ENCODE assay signal across 20 cellular contexts in the genomic region with DNA sequence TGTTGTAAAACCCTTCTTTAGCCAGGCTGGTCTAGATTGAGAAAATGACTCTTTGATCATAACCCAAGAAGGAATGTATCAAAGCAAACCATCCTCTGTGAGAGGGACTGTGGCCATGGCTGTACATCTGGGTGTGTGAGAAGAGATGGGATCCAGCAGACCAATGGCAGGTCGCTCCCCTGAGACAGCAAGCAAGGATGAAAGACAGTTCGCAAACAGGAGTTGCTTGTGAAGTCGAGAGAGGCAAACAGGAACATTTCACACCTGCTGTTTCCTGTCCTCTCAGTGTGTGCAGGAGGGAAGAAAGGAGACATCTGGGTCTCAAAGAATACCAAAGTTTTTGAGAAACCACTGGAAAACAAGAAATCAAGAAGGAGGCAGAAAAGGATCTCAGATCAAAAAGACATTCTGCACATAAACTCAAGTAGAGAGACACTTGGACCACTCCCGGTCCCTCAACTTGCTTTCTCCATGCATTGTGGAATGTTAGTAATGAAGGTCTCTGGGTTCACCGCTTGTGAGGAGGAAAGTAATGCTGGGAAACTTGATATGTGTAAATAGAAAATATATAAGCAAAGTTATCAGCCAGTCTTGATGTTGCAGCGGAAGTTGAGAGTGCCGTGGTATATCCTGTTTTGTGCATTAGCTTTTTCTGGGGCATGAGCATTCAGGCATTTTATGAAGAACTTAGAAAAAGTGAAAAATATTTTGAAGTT.
DNase-seq lines count a peak whose midpoint lies in the region; ATAC-seq and TF ChIP-seq lines count a peak whose summit lies in the region.
"Had no signal": no experiment of that assay in that cellular context is flagged by ENCODE, and none has a peak within 500 bp of the region (broad histone marks: within the 10 kb centered on the region; RNA-seq: fewer than 3 reads in every experiment).

No MANE protein-coding gene starts in this region.

- H3K27me3 ChIP-seq in hepatocyte: no peaks in the 10 kb centered on the region
- H3K27me3 ChIP-seq: suprapubic skin had no signal

- ATAC-seq in activated T-cell treated with anti-CD3 and anti-CD28 coated beads, Interleukin-2, amount 50 U/mL, for 4 hours: no peak
- no peak for ATAC-seq in HG03025 (IDR thresholded peaks at IDR 0.05; ENCODE audit: low FRiP score, unreplicated experiment)
- ATAC-seq: K562, left ventricle myocardium superior had no signal

- H3K36me3 Mint-ChIP-seq in activated T-cell treated with anti-CD3 and anti-CD28 coated beads, Interleukin-2, amount 50 U/mL, for 4 hours (ENCODE audit: insufficient read depth): no peaks in the 10 kb centered on the region
- no peaks in the 10 kb centered on the region for H3K36me3 Mint-ChIP-seq in activated CD4-positive, alpha-beta memory T cell treated with anti-CD3 and anti-CD28 coated beads for 36 hours

- peak overlapping the region; percentile 50 for H3K4me3 Mint-ChIP-seq in activated T-cell treated with anti-CD3 and anti-CD28 coated beads, Interleukin-2, amount 50 U/mL, for 4 hours
- H3K4me3 Mint-ChIP-seq in activated CD4-positive, alpha-beta memory T cell treated with anti-CD3 and anti-CD28 coated beads for 36 hours: no peak overlapping the region
- H3K4me3 Mint-ChIP-seq: activated T-helper 1 cell treated with anti-CD3 and anti-CD28 coated beads, Interleukin-12 subunit alpha, Interleukin-12 subunit beta, Interleukin-2, Interleukin-4 antibody, amounts not matched to agents 30 ng/mL and 10 ng/mL and 1 ng/mL, durations not matched to agents 14 hours and 24 hours and 36 hours; HFFc6 had no signal

- DNase-seq in activated T-cell treated with anti-CD3 and anti-CD28 coated beads, Interleukin-2, amount 50 U/mL, for 4 hours: no peak
- DNase-seq in activated T-cell treated with anti-CD3 and anti-CD28 coated beads, Interleukin-2, amount 50 U/mL, for 1 hour: no peak
- DNase-seq in DMS53 treated with DMSO at 0.1 percent for 48 hours (lab: John Stamatoyannopoulos, UW; ENCODE audit: unreplicated experiment) (peak; percentile 68), NCI-H69 (lab: John Stamatoyannopoulos, UW) (peak; percentile 56), hepatocyte (ENCODE audit: low spot score) (no peak), NCI-H526 (lab: John Stamatoyannopoulos, UW) (no peak)
- DNase-seq in activated CD4-positive, alpha-beta memory T cell treated with anti-CD3 and anti-CD28 coated beads for 36 hours: no peak
- DNase-seq: cerebellar nuclear complex; DMS79; effector CD8-positive, alpha-beta T cell; HFFc6; left ventricle myocardium superior; NCI-H1930; nucleus accumbens; WERI-Rb-1 had no signal

- no peak overlapping the region for H3K4me3 ChIP-seq in hepatocyte
- H3K4me3 ChIP-seq: K562, suprapubic skin had no signal

- H3K9me3 ChIP-seq in hepatocyte (ENCODE audit: low read depth): no peaks in the 10 kb centered on the region
- H3K9me3 ChIP-seq: suprapubic skin had no signal

- H3K27me3 Mint-ChIP-seq in activated T-cell treated with anti-CD3 and anti-CD28 coated beads, Interleukin-2, amount 50 U/mL, for 4 hours (ENCODE audit: low read depth): peaks cover 2% of the 10 kb centered on the region
- peaks cover 2% of the 10 kb centered on the region for H3K27me3 Mint-ChIP-seq in activated CD4-positive, alpha-beta memory T cell treated with anti-CD3 and anti-CD28 coated beads for 36 hours

- peaks cover 26% of the 10 kb centered on the region for H3K4me1 ChIP-seq in hepatocyte (ENCODE audit: insufficient read depth)
- H3K4me1 ChIP-seq: suprapubic skin had no signal

- no peaks in the 10 kb centered on the region for H3K9me3 Mint-ChIP-seq in activated T-cell treated with anti-CD3 and anti-CD28 coated beads, Interleukin-2, amount 50 U/mL, for 4 hours
- H3K9me3 Mint-ChIP-seq in activated CD4-positive, alpha-beta memory T cell treated with anti-CD3 and anti-CD28 coated beads for 36 hours: no peaks in the 10 kb centered on the region
- H3K9me3 Mint-ChIP-seq: activated T-helper 1 cell treated with anti-CD3 and anti-CD28 coated beads, Interleukin-12 subunit alpha, Interleukin-12 subunit beta, Interleukin-2, Interleukin-4 antibody, amounts not matched to agents 30 ng/mL and 10 ng/mL and 1 ng/mL, durations not matched to agents 14 hours and 24 hours and 36 hours; HFFc6 had no signal

- no peak overlapping the region for H3K4me2 ChIP-seq in hepatocyte

- H3K4me1 Mint-ChIP-seq in activated T-cell treated with anti-CD3 and anti-CD28 coated beads, Interleukin-2, amount 50 U/mL, for 4 hours (ENCODE audit: low read depth): peaks cover 11% of the 10 kb centered on the region
- peaks cover 7% of the 10 kb centered on the region for H3K4me1 Mint-ChIP-seq in activated CD4-positive, alpha-beta memory T cell treated with anti-CD3 and anti-CD28 coated beads for 36 hours (ENCODE audit: low read depth)

- no peak overlapping the region for H3K27ac Mint-ChIP-seq in activated CD4-positive, alpha-beta memory T cell treated with anti-CD3 and anti-CD28 coated beads for 36 hours
- H3K27ac Mint-ChIP-seq: activated T-helper 1 cell treated with anti-CD3 and anti-CD28 coated beads, Interleukin-12 subunit alpha, Interleukin-12 subunit beta, Interleukin-2, Interleukin-4 antibody, amounts not matched to agents 30 ng/mL and 10 ng/mL and 1 ng/mL, durations not matched to agents 14 hours and 24 hours and 36 hours; HFFc6 had no signal

- CTCF ChIA-PET in activated CD4-positive, alpha-beta memory T cell treated with anti-CD3 and anti-CD28 coated beads for 36 hours (lab: Charles Lee): no interaction called here

- 63% methylated on average over 7 of the region's 7 CpGs for WGBS in hepatocyte (ENCODE audit: low lambda C conversion rate, missing lambda C conversion rate)

- no peaks in the 10 kb centered on the region for H3K36me3 ChIP-seq in hepatocyte (replicated peaks; ENCODE audit: insufficient read depth, low read depth)
- H3K36me3 ChIP-seq: suprapubic skin, WERI-Rb-1 had no signal

- intact Hi-C loops in activated CD4-positive, alpha-beta memory T cell treated with anti-CD3 and anti-CD28 coated beads for 36 hours (cut with micrococcal nuclease): no loop called here

- H3K79me2 ChIP-seq in hepatocyte: no peaks in the 10 kb centered on the region

- H3K9me2 ChIP-seq in hepatocyte (replicated peaks; ENCODE audit: insufficient read depth): no peaks in the 10 kb centered on the region

- no peak for TF ChIP-seq CTCF in hepatocyte (IDR thresholded peaks at IDR 0.05; ENCODE audit: poor library complexity)

- H3K27ac ChIP-seq in hepatocyte: peak overlapping the region; percentile 86
- H3K27ac ChIP-seq: C4-2B, suprapubic skin, WERI-Rb-1 had no signal

- POLR2A ChIA-PET in activated CD4-positive, alpha-beta memory T cell treated with anti-CD3 and anti-CD28 coated beads for 36 hours (lab: Charles Lee): no interaction called here

- H4K20me1 ChIP-seq in hepatocyte (ENCODE audit: insufficient read depth, poor library complexity, severe bottlenecking): no peaks in the 10 kb centered on the region

- H2AFZ ChIP-seq in hepatocyte: no peak overlapping the region

Comparison
In these comparisons a context has a peak if more than half of its experiments do, and no peak if none do; other contexts are left out.
1. DNase-seq: peak in DMS53 treated with DMSO at 0.1 percent for 48 hours (single experiment) and NCI-H69 (single experiment); none in activated T-cell treated with anti-CD3 and anti-CD28 coated beads, Interleukin-2, amount 50 U/mL, for 4 hours (single experiment), activated T-cell treated with anti-CD3 and anti-CD28 coated beads, Interleukin-2, amount 50 U/mL, for 1 hour (single experiment), hepatocyte (single experiment), activated CD4-positive, alpha-beta memory T cell treated with anti-CD3 and anti-CD28 coated beads for 36 hours (single experiment) and NCI-H526 (0 of 2).